In the genomic region with DNA sequence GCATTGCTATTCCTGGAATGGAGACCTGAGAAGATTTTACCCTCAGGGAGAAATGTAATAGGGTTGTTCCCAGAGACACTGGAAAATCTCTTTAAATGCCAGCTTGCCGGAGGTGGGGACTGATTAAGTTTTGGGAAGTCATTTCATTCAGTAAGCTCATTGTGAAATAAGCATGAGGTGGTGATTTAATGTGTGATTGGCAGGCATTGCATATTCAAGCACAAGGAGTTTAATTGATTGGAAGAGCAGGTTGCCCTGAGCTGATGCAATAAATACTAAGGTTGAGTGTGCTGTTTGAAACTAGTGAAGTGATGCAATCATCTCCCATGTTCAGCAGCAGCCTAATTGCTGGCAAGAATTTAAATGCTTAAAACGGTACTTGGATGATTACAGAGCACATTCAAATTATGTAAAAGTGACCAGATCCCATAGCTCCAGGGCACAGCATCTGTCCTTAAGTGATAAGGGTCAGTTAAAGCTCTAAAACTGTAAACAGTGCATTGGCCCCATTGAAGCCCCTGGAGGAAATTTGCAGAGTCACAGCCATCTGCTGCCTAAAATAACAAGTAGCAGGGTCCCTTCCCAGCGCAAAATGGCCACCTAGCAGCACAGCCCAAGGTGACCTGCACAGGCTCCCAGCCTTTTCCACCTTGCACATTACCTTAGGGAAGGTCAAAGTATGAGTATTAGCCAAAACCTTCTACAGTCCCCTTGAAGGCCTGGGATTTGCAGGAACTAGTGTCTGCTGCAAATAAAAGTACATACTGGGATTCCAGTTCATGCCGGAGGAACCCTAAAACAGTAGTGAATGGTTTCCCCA, we compare ENCODE assay signal across 9 cellular contexts.
DNase-seq lines count a peak whose midpoint lies in the region; ATAC-seq and TF ChIP-seq lines count a peak whose summit lies in the region.
"Had no signal": no experiment of that assay in that cellular context is flagged by ENCODE, and none has a peak within 500 bp of the region (broad histone marks: within the 10 kb centered on the region; RNA-seq: fewer than 3 reads in every experiment).

No MANE protein-coding gene starts in this region.

- POLR2A ChIA-PET in MCF 10A (lab: Yijun Ruan, JAX): interaction anchor here (0.7 to 2.2 kb wide), 8 partner anchors 18 to 1138 kb away, joined by 3 to 9 read pairs (median 4); no protein-coding TSS in a partner anchor
- POLR2A ChIA-PET in naive thymus-derived CD8-positive, alpha-beta T cell (lab: Charles Lee): no interaction called here
- POLR2A ChIA-PET in CD8-positive, alpha-beta T cell (lab: Charles Lee): no interaction called here

- peak; percentile 6 to 40 for DNase-seq in SHP77 (lab: John Stamatoyannopoulos, UW)
- no peak for DNase-seq in SHP77 treated with DMSO at 0.1 percent for 48 hours (lab: John Stamatoyannopoulos, UW)
- DNase-seq in NCI-H226: peak; percentile 44
- peak; percentile 98 for DNase-seq in MCF 10A (ENCODE audit: unreplicated experiment)
- DNase-seq in neural crest cell (ENCODE audit: low read depth, low spot score): no peak
- no peak for DNase-seq in naive thymus-derived CD8-positive, alpha-beta T cell
- DNase-seq in CD8-positive, alpha-beta T cell: no peak
- no peak for DNase-seq in cerebellum (ENCODE audit: low spot score)
- DNase-seq: CD4-positive, CD25-positive, alpha-beta regulatory T cell had no signal

- CTCF ChIA-PET in MCF 10A (lab: Yijun Ruan, JAX): interaction anchor here (0.5 to 0.8 kb wide), 2 partner anchors 392 to 733 kb away, joined by 3 to 6 read pairs; no protein-coding TSS in a partner anchor
- CTCF ChIA-PET in CD8-positive, alpha-beta T cell (lab: Charles Lee): no interaction called here

- TSS peak; percentile 61 for BruUV-seq in MCF 10A (replicated peaks; lab: Mats Ljungman, UMichigan)

- no peaks in the 10 kb centered on the region for H3K36me3 ChIP-seq in CD8-positive, alpha-beta T cell (ENCODE audit: insufficient read depth, low read length)

- intact Hi-C loops in MCF 10A (cut with micrococcal nuclease): no loop called here
- intact Hi-C loops in CD8-positive, alpha-beta T cell (cut with DNase I, micrococcal nuclease): no loop called here

- H3K9me3 Mint-ChIP-seq in MCF 10A (ENCODE audit: unreplicated experiment) (peaks cover 7% of the 10 kb centered on the region), neural crest cell (peaks cover 3% of the 10 kb centered on the region)
- H3K9me3 Mint-ChIP-seq in naive thymus-derived CD8-positive, alpha-beta T cell: no peaks in the 10 kb centered on the region
- no peaks in the 10 kb centered on the region for H3K9me3 Mint-ChIP-seq in CD8-positive, alpha-beta T cell

- H3K27ac Mint-ChIP-seq in MCF 10A (ENCODE audit: low read depth, unreplicated experiment): peak overlapping the region; percentile 91
- H3K27ac Mint-ChIP-seq in neural crest cell (ENCODE audit: unreplicated experiment): peak overlapping the region; percentile 72
- H3K27ac Mint-ChIP-seq in naive thymus-derived CD8-positive, alpha-beta T cell: no peak overlapping the region
- no peak overlapping the region for H3K27ac Mint-ChIP-seq in CD8-positive, alpha-beta T cell
- H3K27ac Mint-ChIP-seq: CD4-positive, CD25-positive, alpha-beta regulatory T cell had no signal

- H3K4me1 ChIP-seq in CD8-positive, alpha-beta T cell (ENCODE audit: insufficient read depth, low read length): no peaks in the 10 kb centered on the region

- TF ChIP-seq CTCF in MCF 10A (IDR thresholded peaks at IDR 0.05; ENCODE audit: unreplicated experiment) (no peak), neural crest cell (conservative IDR thresholded peaks at IDR 0.05) (peak; percentile 17)
- no peak for TF ChIP-seq CTCF in CD8-positive, alpha-beta T cell (IDR thresholded peaks at IDR 0.05)

- no peak overlapping the region for H3K4me3 ChIP-seq in CD8-positive, alpha-beta T cell (ENCODE audit: low read depth, low read length)

- H3K9me3 ChIP-seq in CD8-positive, alpha-beta T cell (ENCODE audit: low read length): no peaks in the 10 kb centered on the region

- no peaks in the 10 kb centered on the region for H3K36me3 Mint-ChIP-seq in MCF 10A (ENCODE audit: insufficient read depth, unreplicated experiment)
- H3K36me3 Mint-ChIP-seq in neural crest cell (ENCODE audit: low read depth): no peaks in the 10 kb centered on the region
- H3K36me3 Mint-ChIP-seq in naive thymus-derived CD8-positive, alpha-beta T cell: no peaks in the 10 kb centered on the region
- no peaks in the 10 kb centered on the region for H3K36me3 Mint-ChIP-seq in CD8-positive, alpha-beta T cell
- H3K36me3 Mint-ChIP-seq: CD4-positive, CD25-positive, alpha-beta regulatory T cell had no signal

- no peak overlapping the region for H3K27ac ChIP-seq in CD8-positive, alpha-beta T cell (ENCODE audit: low read depth, low read length)

- peak overlapping the region; percentile 22 for H3K4me3 Mint-ChIP-seq in MCF 10A (ENCODE audit: unreplicated experiment)
- H3K4me3 Mint-ChIP-seq in neural crest cell: no peak overlapping the region
- no peak overlapping the region for H3K4me3 Mint-ChIP-seq in naive thymus-derived CD8-positive, alpha-beta T cell
- no peak overlapping the region for H3K4me3 Mint-ChIP-seq in CD8-positive, alpha-beta T cell
- H3K4me3 Mint-ChIP-seq: CD4-positive, CD25-positive, alpha-beta regulatory T cell had no signal

- no peak for ATAC-seq in naive thymus-derived CD8-positive, alpha-beta T cell
- ATAC-seq in CD8-positive, alpha-beta T cell: no peak

- H3K27me3 Mint-ChIP-seq in MCF 10A (ENCODE audit: insufficient read depth, unreplicated experiment): no peaks in the 10 kb centered on the region
- no peaks in the 10 kb centered on the region for H3K27me3 Mint-ChIP-seq in neural crest cell (ENCODE audit: low read depth)
- H3K27me3 Mint-ChIP-seq in naive thymus-derived CD8-positive, alpha-beta T cell: peaks cover 7 to 20% (median 11%) of the 10 kb centered on the region in 5 donors
- peaks cover 12% of the 10 kb centered on the region for H3K27me3 Mint-ChIP-seq in CD8-positive, alpha-beta T cell (ENCODE audit: low read depth)
- H3K27me3 Mint-ChIP-seq: CD4-positive, CD25-positive, alpha-beta regulatory T cell had no signal

- no peaks in the 10 kb centered on the region for H3K27me3 ChIP-seq in CD8-positive, alpha-beta T cell (ENCODE audit: insufficient read depth, low read length)

- H3K4me1 Mint-ChIP-seq in MCF 10A (ENCODE audit: insufficient read depth, unreplicated experiment) (peaks cover 27% of the 10 kb centered on the region), neural crest cell (peaks cover 32% of the 10 kb centered on the region)
- no peaks in the 10 kb centered on the region for H3K4me1 Mint-ChIP-seq in naive thymus-derived CD8-positive, alpha-beta T cell
- H3K4me1 Mint-ChIP-seq in CD8-positive, alpha-beta T cell (ENCODE audit: low read depth): no peaks in the 10 kb centered on the region

Comparison
In these comparisons a context has a peak if more than half of its experiments do, and no peak if none do; other contexts are left out.
1. DNase-seq: peak in SHP77 (2 of 2), NCI-H226 (single experiment) and MCF 10A (single experiment); none in SHP77 treated with DMSO at 0.1 percent for 48 hours (single experiment), neural crest cell (single experiment), naive thymus-derived CD8-positive, alpha-beta T cell (0 of 10), CD8-positive, alpha-beta T cell (0 of 7) and cerebellum (single experiment).
2. H3K27ac Mint-ChIP-seq: peak in MCF 10A (single experiment) and neural crest cell (single experiment); none in naive thymus-derived CD8-positive, alpha-beta T cell (0 of 10) and CD8-positive, alpha-beta T cell (single experiment).